In genomic region chr4:89537281-89537680, GRCh38 we compare ENCODE assay signal across 6 cellular contexts.
"Had no signal": no experiment of that assay in that cellular context is flagged by ENCODE, and none has a peak within 500 bp of the region (broad histone marks: within the 10 kb centered on the region; RNA-seq: fewer than 3 reads in every experiment).

No MANE protein-coding gene starts in this region.

- ATAC-seq: HepG2, K562 had no signal

- H3K27ac Mint-ChIP-seq: IgD-negative memory B cell had no signal

- FAIRE-seq: HepG2, HTR-8/SVneo, K562 had no signal

- H3K4me1 Mint-ChIP-seq: IgD-negative memory B cell had no signal

- H3K4me3 ChIP-seq: K562 had no signal

- DNase-seq: IMR-90 had no signal

- H3K27ac ChIP-seq: HL-60 had no signal

- H3K9me3 Mint-ChIP-seq: IgD-negative memory B cell had no signal

- H3K4me3 Mint-ChIP-seq: IgD-negative memory B cell had no signal
